8 cellular contexts compared by ENCODE assay signal in genomic region chr2:240136013-240136670, GRCh38. TPM values are rescaled to one million over a fixed set of nuclear protein-coding genes. Genes with fewer than 3 reads are reported as not detected.
A peak's percentile ranks its signal among the peaks of the same experiment; 100 is the strongest.
DNase-seq lines count a peak whose midpoint lies in the region; ATAC-seq and TF ChIP-seq lines count a peak whose summit lies in the region.

Gene COPS9 (minus strand): TSS chr2:240136305. CDS start chr2:240136284, 21 bp downstream.

- peak within 1 kb of the TSS; percentile 88 for H3K4me3 Mint-ChIP-seq in activated CD4-positive, alpha-beta T cell treated with anti-CD3 and anti-CD28 coated beads for 36 hours
- H3K4me3 Mint-ChIP-seq in chondrocyte (ENCODE audit: unreplicated experiment), result peak within 1 kb of the TSS; percentile 95

- DNase-seq in AG09319 (ENCODE audit: extremely low read depth, low read depth) (peak; percentile 55), NCI-H460 (ENCODE audit: extremely low read depth, low read depth) (peak; percentile 82), chondrocyte (ENCODE audit: low spot score) (peak; percentile 95), kidney tubule cell (ENCODE audit: low spot score) (peak; percentile 88)
- peak; percentile 93 for DNase-seq in activated CD4-positive, alpha-beta T cell treated with anti-CD3 and anti-CD28 coated beads for 36 hours
- peak; percentile 73 to 79 for DNase-seq in stimulated activated CD4-positive, alpha-beta T cell treated with anti-CD3 and anti-CD28 coated beads, Interleukin-15, amount 100 ng/mL, for 48 hours (ENCODE audit: low read depth in 2 of 2)

- peak within 1 kb of the TSS; percentile 91 for H3K27ac Mint-ChIP-seq in activated CD4-positive, alpha-beta T cell treated with anti-CD3 and anti-CD28 coated beads for 36 hours
- H3K27ac Mint-ChIP-seq in chondrocyte (ENCODE audit: unreplicated experiment), result peak within 1 kb of the TSS; percentile 89

- no peaks in the 10 kb centered on the region for H3K9me3 Mint-ChIP-seq in activated CD4-positive, alpha-beta T cell treated with anti-CD3 and anti-CD28 coated beads for 36 hours (ENCODE audit: low read depth)
- no peaks in the 10 kb centered on the region for H3K9me3 Mint-ChIP-seq in chondrocyte (ENCODE audit: low read depth)

- CTCF ChIA-PET in activated CD4-positive, alpha-beta T cell treated with anti-CD3 and anti-CD28 coated beads for 36 hours (lab: Charles Lee), result no interaction called here

- H3K27me3 Mint-ChIP-seq in activated CD4-positive, alpha-beta T cell treated with anti-CD3 and anti-CD28 coated beads for 36 hours, result no peaks in the 10 kb centered on the region
- peaks cover 2% of the 10 kb centered on the region for H3K27me3 Mint-ChIP-seq in chondrocyte (ENCODE audit: low read depth)

- ATAC-seq in GM19025 (IDR thresholded peaks at IDR 0.05; ENCODE audit: low read depth, unreplicated experiment), result peak; percentile 92
- peak; percentile 92 for ATAC-seq in HG03280 (IDR thresholded peaks at IDR 0.05; ENCODE audit: unreplicated experiment)
- ATAC-seq in activated CD4-positive, alpha-beta T cell treated with anti-CD3 and anti-CD28 coated beads for 36 hours, result peak; percentile 96

- intact Hi-C loops in activated CD4-positive, alpha-beta T cell treated with anti-CD3 and anti-CD28 coated beads for 36 hours (cut with DNase I, micrococcal nuclease), result loop anchor here (1.0 to 10.0 kb wide), 6 partner anchors 111 to 809 kb away; partner anchors contain the start of genes GPC1 (in 2 of the 2), DUSP28 (in 1 of the 2), HDAC4 (in 1 of the 2) and NDUFA10 (in 1 of the 2)

- POLR2A ChIA-PET in activated CD4-positive, alpha-beta T cell treated with anti-CD3 and anti-CD28 coated beads for 36 hours (lab: Charles Lee), result no interaction called here

- H3K4me1 Mint-ChIP-seq in activated CD4-positive, alpha-beta T cell treated with anti-CD3 and anti-CD28 coated beads for 36 hours, result peaks cover 25% of the 10 kb centered on the region
- H3K4me1 Mint-ChIP-seq in chondrocyte (ENCODE audit: low read depth), result peaks cover 24% of the 10 kb centered on the region

- TF ChIP-seq CTCF in AG09319 (IDR thresholded peaks at IDR 0.05; ENCODE audit: low read depth, low read length) (no peak), chondrocyte (IDR thresholded peaks at IDR 0.05) (peak; percentile 12)

- peaks cover 20% of the 10 kb centered on the region for H3K36me3 Mint-ChIP-seq in activated CD4-positive, alpha-beta T cell treated with anti-CD3 and anti-CD28 coated beads for 36 hours (ENCODE audit: low read depth)
- H3K36me3 Mint-ChIP-seq in chondrocyte (ENCODE audit: low read depth), result peaks cover 11% of the 10 kb centered on the region

RNA-seq across cellular contexts. Expression of gene COPS9, which starts in this region (rescaled TPM):
- total RNA-seq in NCI-H460 (2014; rRNA removed; shearing (Covaris generic)), result 134 and 144 TPM in 2 replicates
- 243 and 693 TPM in 2 replicates for polyA plus RNA-seq in NCI-H460 (2014; cell fraction: nucleus; rRNA removed)
- total RNA-seq in activated CD4-positive, alpha-beta T cell treated with anti-CD3 and anti-CD28 coated beads for 36 hours, result 10 to 100 TPM; 62.6 to 92.1 TPM
- 139 to 162 TPM (median 140 TPM) in 3 replicates for total RNA-seq in chondrocyte

Comparison
In these comparisons a context has a peak if more than half of its experiments do, and no peak if none do; other contexts are left out.
1. Peak in every context shown above with its lines: DNase-seq and ATAC-seq.